In genomic region chr2:10310489-10310888, GRCh38 we compare ENCODE assay signal across 19 cellular contexts.
"Had no signal": no experiment of that assay in that cellular context is flagged by ENCODE, and none has a peak within 500 bp of the region (broad histone marks: within the 10 kb centered on the region; RNA-seq: fewer than 3 reads in every experiment).

No MANE protein-coding gene starts in this region.

- H3K4me2 ChIP-seq: SK-N-SH had no signal

- H3K9me3 ChIP-seq: SK-N-SH had no signal

- H3K9ac ChIP-seq: SK-N-SH had no signal

- DNase-seq: IMR-90, Karpas-422, KG1, MM.1S, NCI-H1092 treated with DMSO at 0.1 percent for 48 hours, NCI-H1436, NCI-H187, NCI-H2029, NCI-H2081 treated with DMSO at 0.1 percent for 48 hours, NCI-H2171, NCI-H226, NCI-H446, NCI-H510A, NCI-H524 treated with DMSO at 0.1 percent for 48 hours, NCI-H69, NCI-H774, RPMI8226, SK-N-SH, SW 1271 had no signal
